In the genomic region with DNA sequence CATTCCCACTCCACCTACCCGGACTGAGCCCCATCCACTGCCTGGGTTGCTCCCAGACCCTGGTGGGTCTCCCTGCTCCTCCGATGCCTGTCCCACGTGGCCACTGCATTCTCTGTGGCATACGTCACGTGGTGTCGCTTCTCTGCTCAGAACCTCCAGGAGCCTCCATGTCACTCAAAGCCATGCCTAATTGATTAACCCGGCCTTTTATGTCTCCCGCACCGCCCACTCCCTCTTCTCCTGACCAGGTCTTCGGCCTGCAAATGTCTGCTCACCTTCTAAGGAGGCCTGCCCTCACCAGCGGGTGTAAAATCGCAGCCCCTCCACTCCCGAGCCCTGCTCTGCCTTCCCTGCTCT, we compare ENCODE assay signal across 9 cellular contexts.
A peak's percentile ranks its signal among the peaks of the same experiment; 100 is the strongest.
DNase-seq lines count a peak whose midpoint lies in the region; ATAC-seq and TF ChIP-seq lines count a peak whose summit lies in the region.
"Had no signal": no experiment of that assay in that cellular context is flagged by ENCODE, and none has a peak within 500 bp of the region (broad histone marks: within the 10 kb centered on the region; RNA-seq: fewer than 3 reads in every experiment).

No MANE protein-coding gene starts in this region.

- CTCF ChIA-PET in mammary epithelial cell (lab: Charles Lee; ENCODE audit: low non-redundant PET), result no interaction called here

- DNase-seq in breast epithelium (ENCODE audit: low spot score in 2 of 2) (no peak), mammary epithelial cell (no peak), chondrocyte (ENCODE audit: low spot score) (peak; percentile 72), type B pancreatic cell (ENCODE audit: extremely low spot score, unreplicated experiment) (no peak), hippocampal formation (lab: John Stamatoyannopoulos, UW) (no peak)
- no peak for DNase-seq in naive thymus-derived CD8-positive, alpha-beta T cell
- no peak for DNase-seq in effector memory CD4-positive, alpha-beta T cell
- DNase-seq: effector CD8-positive, alpha-beta T cell had no signal

- ATAC-seq in naive thymus-derived CD8-positive, alpha-beta T cell, result no peak
- ATAC-seq in SK-N-SH treated with all-trans-retinoic acid at 6 μM for 48 hours, result no peak

- TF ChIP-seq CTCF in breast epithelium (IDR thresholded peaks at IDR 0.05) (no peak), mammary epithelial cell (conservative IDR thresholded peaks at IDR 0.05 in 1 of 2, IDR thresholded peaks at IDR 0.05 in 1 of 2; ENCODE audit: extremely low read depth in 1 of 2, insufficient read depth in 1 of 2, low read depth in 1 of 2, low read length in 2 of 2) (no peak), chondrocyte (IDR thresholded peaks at IDR 0.05) (no peak), type B pancreatic cell (conservative IDR thresholded peaks at IDR 0.05) (no peak)

- H3K4me3 ChIP-seq in breast epithelium (no peak overlapping the region), mammary epithelial cell (replicated peaks in 1 of 3; ENCODE audit: insufficient read depth in 1 of 3, low read depth in 2 of 3, low read length in 3 of 3) (no peak overlapping the region)
- H3K4me3 ChIP-seq in effector memory CD4-positive, alpha-beta T cell (ENCODE audit: insufficient read depth, low read depth, low read length, poor library complexity, severe bottlenecking), result no peak overlapping the region

- no TSS peak for BruUV-seq in mammary epithelial cell (replicated peaks; lab: Mats Ljungman, UMichigan)

- H3K9ac ChIP-seq in mammary epithelial cell (ENCODE audit: insufficient read depth, low read length), result no peak overlapping the region

- H3K27me3 Mint-ChIP-seq in chondrocyte (ENCODE audit: low read depth), result no peaks in the 10 kb centered on the region
- H3K27me3 Mint-ChIP-seq in naive thymus-derived CD8-positive, alpha-beta T cell, result no peaks in the 10 kb centered on the region
- H3K27me3 Mint-ChIP-seq in type B pancreatic cell, result no peaks in the 10 kb centered on the region

- H3K79me2 ChIP-seq in mammary epithelial cell (ENCODE audit: insufficient read depth, low read length), result peaks cover 3% of the 10 kb centered on the region

- dilution Hi-C loops in mammary epithelial cell (cut with HindIII; ENCODE audit: low sequenced_read_pairs), result no loop called here

- H3K4me1 ChIP-seq in breast epithelium (peaks cover 15 to 16% of the 10 kb centered on the region in 2 donors), mammary epithelial cell (ENCODE audit: insufficient read depth, low read length) (no peaks in the 10 kb centered on the region)
- peaks cover 22% of the 10 kb centered on the region for H3K4me1 ChIP-seq in effector memory CD4-positive, alpha-beta T cell (ENCODE audit: control insufficient read depth, insufficient read depth, low read length, poor library complexity, severe bottlenecking)

- 84% methylated on average over 12 of the region's 13 CpGs for WGBS in mammary epithelial cell (ENCODE audit: low coverage, missing lambda C conversion rate)

- no peak overlapping the region for H3K4me2 ChIP-seq in mammary epithelial cell (ENCODE audit: insufficient read depth, low read depth, low read length)

- H3K36me3 Mint-ChIP-seq in chondrocyte (ENCODE audit: low read depth), result no peaks in the 10 kb centered on the region
- no peaks in the 10 kb centered on the region for H3K36me3 Mint-ChIP-seq in naive thymus-derived CD8-positive, alpha-beta T cell
- H3K36me3 Mint-ChIP-seq in type B pancreatic cell, result no peaks in the 10 kb centered on the region

- H3K36me3 ChIP-seq in breast epithelium (no peaks in the 10 kb centered on the region), mammary epithelial cell (ENCODE audit: insufficient read depth, low read length) (no peaks in the 10 kb centered on the region)
- no peaks in the 10 kb centered on the region for H3K36me3 ChIP-seq in effector memory CD4-positive, alpha-beta T cell (ENCODE audit: control insufficient read depth, insufficient read depth, low read length)

- H3K9me3 Mint-ChIP-seq in chondrocyte (ENCODE audit: low read depth) (no peaks in the 10 kb centered on the region), type B pancreatic cell (no peaks in the 10 kb centered on the region)
- H3K9me3 Mint-ChIP-seq in naive thymus-derived CD8-positive, alpha-beta T cell, result no peaks in the 10 kb centered on the region

- POLR2A ChIA-PET in naive thymus-derived CD8-positive, alpha-beta T cell (lab: Charles Lee), result no interaction called here

- intact Hi-C loops in breast epithelium (cut with DNase I; ENCODE audit: low total_unique reads), result no loop called here
- intact Hi-C loops in mammary epithelial cell (cut with micrococcal nuclease), result no loop called here

- H3K27ac ChIP-seq in breast epithelium (peak overlapping the region; percentile 16 to 80), mammary epithelial cell (ENCODE audit: insufficient read depth, low read depth, low read length) (no peak overlapping the region)
- no peak overlapping the region for H3K27ac ChIP-seq in effector memory CD4-positive, alpha-beta T cell (ENCODE audit: insufficient read depth, low read length, poor library complexity, severe bottlenecking)

- H3K4me3 Mint-ChIP-seq in chondrocyte (ENCODE audit: unreplicated experiment), result no peak overlapping the region
- H3K4me3 Mint-ChIP-seq in naive thymus-derived CD8-positive, alpha-beta T cell, result peak overlapping the region in 5 of 10 donors; percentile 1 to 72 (median 45)
- peak overlapping the region; percentile 57 for H3K4me3 Mint-ChIP-seq in type B pancreatic cell

- no peaks in the 10 kb centered on the region for H4K20me1 ChIP-seq in mammary epithelial cell (ENCODE audit: insufficient read depth, low read length)

- H3K27ac Mint-ChIP-seq in chondrocyte (ENCODE audit: unreplicated experiment), result no peak overlapping the region
- H3K27ac Mint-ChIP-seq in naive thymus-derived CD8-positive, alpha-beta T cell, result peak overlapping the region in 9 of 10 donors; percentile 44 to 93 (median 70)
- H3K27ac Mint-ChIP-seq in type B pancreatic cell, result peak overlapping the region; percentile 13

- no peak for TF ChIP-seq POLR2A in breast epithelium (IDR thresholded peaks at IDR 0.05)

- no peak overlapping the region for H2AFZ ChIP-seq in mammary epithelial cell (ENCODE audit: low read depth, low read length)

- no peaks in the 10 kb centered on the region for H3K9me3 ChIP-seq in breast epithelium
- H3K9me3 ChIP-seq in mammary epithelial cell (replicated peaks; ENCODE audit: insufficient read depth, low read length), result no peaks in the 10 kb centered on the region
- H3K9me3 ChIP-seq in effector memory CD4-positive, alpha-beta T cell (ENCODE audit: control insufficient read depth, low read length), result no peaks in the 10 kb centered on the region

- H3K27me3 ChIP-seq in breast epithelium, result no peaks in the 10 kb centered on the region
- no peaks in the 10 kb centered on the region for H3K27me3 ChIP-seq in mammary epithelial cell (ENCODE audit: insufficient read depth, low read length)
- no peaks in the 10 kb centered on the region for H3K27me3 ChIP-seq in effector memory CD4-positive, alpha-beta T cell (replicated peaks; ENCODE audit: control insufficient read depth, insufficient read depth, low read length, poor library complexity, severe bottlenecking)

- in situ Hi-C loops in mammary epithelial cell (cut with MboI; ENCODE audit: low sequenced_read_pairs in 2 of 2), result no loop called here

- peaks cover 77% of the 10 kb centered on the region for H3K4me1 Mint-ChIP-seq in chondrocyte (ENCODE audit: low read depth)
- H3K4me1 Mint-ChIP-seq in naive thymus-derived CD8-positive, alpha-beta T cell, result peaks cover 43 to 91% (median 82%) of the 10 kb centered on the region in 4 donors
- H3K4me1 Mint-ChIP-seq in type B pancreatic cell (ENCODE audit: unreplicated experiment), result peaks cover 55% of the 10 kb centered on the region

TF ChIP-seq in SK-N-SH treated with all-trans-retinoic acid at 6 μM for 48 hours, 23 proteins besides CTCF, POLR2A, EP300 and RAD21 (continues in another document):
- TF ChIP-seq ZFP30 (CRISPR knock-in tag; IDR thresholded peaks at IDR 0.05), result no peak
- no peak for TF ChIP-seq TCF4 (CRISPR knock-in tag; IDR thresholded peaks at IDR 0.05; ENCODE audit: borderline replicate concordance)
- TF ChIP-seq ZNF70 (CRISPR knock-in tag; IDR thresholded peaks at IDR 0.05), result no peak
- no peak for TF ChIP-seq ZNF565 (CRISPR knock-in tag; conservative IDR thresholded peaks at IDR 0.05; ENCODE audit: low read depth)
- TF ChIP-seq, protein P1, sequence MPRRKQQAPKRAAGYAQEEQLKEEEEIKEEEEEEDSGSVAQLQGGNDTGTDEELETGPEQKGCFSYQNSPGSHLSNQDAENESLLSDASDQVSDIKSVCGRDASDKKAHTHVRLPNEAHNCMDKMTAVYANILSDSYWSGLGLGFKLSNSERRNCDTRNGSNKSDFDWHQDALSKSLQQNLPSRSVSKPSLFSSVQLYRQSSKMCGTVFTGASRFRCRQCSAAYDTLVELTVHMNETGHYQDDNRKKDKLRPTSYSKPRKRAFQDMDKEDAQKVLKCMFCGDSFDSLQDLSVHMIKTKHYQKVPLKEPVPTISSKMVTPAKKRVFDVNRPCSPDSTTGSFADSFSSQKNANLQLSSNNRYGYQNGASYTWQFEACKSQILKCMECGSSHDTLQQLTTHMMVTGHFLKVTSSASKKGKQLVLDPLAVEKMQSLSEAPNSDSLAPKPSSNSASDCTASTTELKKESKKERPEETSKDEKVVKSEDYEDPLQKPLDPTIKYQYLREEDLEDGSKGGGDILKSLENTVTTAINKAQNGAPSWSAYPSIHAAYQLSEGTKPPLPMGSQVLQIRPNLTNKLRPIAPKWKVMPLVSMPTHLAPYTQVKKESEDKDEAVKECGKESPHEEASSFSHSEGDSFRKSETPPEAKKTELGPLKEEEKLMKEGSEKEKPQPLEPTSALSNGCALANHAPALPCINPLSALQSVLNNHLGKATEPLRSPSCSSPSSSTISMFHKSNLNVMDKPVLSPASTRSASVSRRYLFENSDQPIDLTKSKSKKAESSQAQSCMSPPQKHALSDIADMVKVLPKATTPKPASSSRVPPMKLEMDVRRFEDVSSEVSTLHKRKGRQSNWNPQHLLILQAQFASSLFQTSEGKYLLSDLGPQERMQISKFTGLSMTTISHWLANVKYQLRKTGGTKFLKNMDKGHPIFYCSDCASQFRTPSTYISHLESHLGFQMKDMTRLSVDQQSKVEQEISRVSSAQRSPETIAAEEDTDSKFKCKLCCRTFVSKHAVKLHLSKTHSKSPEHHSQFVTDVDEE (CRISPR knock-in tag; IDR thresholded peaks at IDR 0.05), result no peak

Comparison
In these comparisons a context has a peak if more than half of its experiments do, and no peak if none do; other contexts are left out.
1. H3K27ac ChIP-seq: peak in breast epithelium (2 of 2); none in mammary epithelial cell (single experiment) and effector memory CD4-positive, alpha-beta T cell (single experiment).